In the genomic region with DNA sequence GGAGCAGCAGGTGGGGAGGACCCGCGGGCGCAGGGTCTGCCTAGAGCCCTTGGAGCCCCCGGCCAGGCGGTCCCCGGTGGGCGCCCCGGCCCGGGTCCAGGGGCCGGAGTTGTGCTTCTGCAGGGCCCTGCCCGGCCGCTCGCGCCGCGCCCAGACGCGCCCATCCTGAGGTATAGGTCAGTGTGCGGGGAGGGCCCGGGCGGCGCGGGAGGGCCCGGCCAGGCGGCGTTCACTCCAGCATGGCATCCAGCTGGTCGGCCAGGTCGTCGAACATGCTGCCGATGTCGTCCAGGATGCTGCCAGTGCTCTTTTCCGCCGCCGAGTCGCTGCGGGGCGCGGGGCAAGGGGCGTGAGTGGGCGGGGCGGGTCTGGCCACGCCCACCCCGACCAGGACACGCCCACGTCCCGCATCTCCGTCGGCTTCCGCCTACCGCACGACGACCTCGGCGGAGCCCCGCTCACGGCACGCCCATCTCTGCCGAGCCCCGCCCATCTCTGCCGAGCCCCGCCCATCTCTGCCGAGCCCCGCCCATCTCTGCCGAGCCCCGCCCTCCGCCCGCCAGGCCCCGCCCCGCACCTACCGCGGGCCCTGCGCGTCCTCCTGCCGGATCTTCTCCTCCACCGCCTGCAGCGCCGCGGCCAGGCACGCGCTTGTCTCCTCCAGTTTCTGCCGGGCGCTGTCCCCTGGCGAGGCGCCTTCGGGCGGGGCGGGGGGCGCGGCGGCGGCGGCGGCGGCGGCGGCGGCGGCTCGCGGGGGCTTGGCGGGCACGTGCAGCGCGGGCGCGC, we compare ENCODE assay signal across 10 cellular contexts. TPM values are rescaled to one million over a fixed set of nuclear protein-coding genes. Genes with fewer than 3 reads are reported as not detected.
DNase-seq lines count a peak whose midpoint lies in the region; ATAC-seq and TF ChIP-seq lines count a peak whose summit lies in the region.
"Had no signal": no experiment of that assay in that cellular context is flagged by ENCODE, and none has a peak within 500 bp of the region (broad histone marks: within the 10 kb centered on the region; RNA-seq: fewer than 3 reads in every experiment).

No MANE protein-coding gene starts in this region.

- H3K9me3 ChIP-seq in BE2C (no peaks in the 10 kb centered on the region), NT2/D1 (ENCODE audit: insufficient read depth, low read length) (no peaks in the 10 kb centered on the region)
- H3K9me3 ChIP-seq: SJSA1 had no signal

- no peak overlapping the region for H3K4me3 ChIP-seq in BE2C (ENCODE audit: low read depth, low read length)
- H3K4me3 ChIP-seq in NT2/D1 (ENCODE audit: insufficient read length, low read depth) = no peak overlapping the region
- H3K4me3 ChIP-seq: SJSA1 had no signal

- H3K9ac ChIP-seq in NT2/D1 (ENCODE audit: insufficient read length, low read depth) = no peak overlapping the region

- no peak for TF ChIP-seq CTCF in BE2C (IDR thresholded peaks at IDR 0.05; ENCODE audit: low read depth, low read length)

- peaks cover 51% of the 10 kb centered on the region for H3K36me3 ChIP-seq in BE2C
- H3K36me3 ChIP-seq in NT2/D1 (ENCODE audit: insufficient read depth, insufficient read length, low read length) = peaks cover 60% of the 10 kb centered on the region

- no peaks in the 10 kb centered on the region for H3K4me1 ChIP-seq in BE2C
- H3K4me1 ChIP-seq in NT2/D1 (ENCODE audit: insufficient read depth, insufficient read length) = peaks cover 17% of the 10 kb centered on the region
- H3K4me1 ChIP-seq: SJSA1 had no signal

- no peaks in the 10 kb centered on the region for H3K27me3 ChIP-seq in BE2C
- H3K27me3 ChIP-seq in NT2/D1 (ENCODE audit: insufficient read depth, insufficient read length) = no peaks in the 10 kb centered on the region
- H3K27me3 ChIP-seq: brain microvascular endothelial cell, SJSA1 had no signal

- ATAC-seq in HG02610 (IDR thresholded peaks at IDR 0.05; ENCODE audit: unreplicated experiment) = no peak

- peak; percentile 65 for DNase-seq in BE2C
- DNase-seq in NT2/D1 (ENCODE audit: low read depth, low spot score) = peak; percentile 71
- DNase-seq in amniotic epithelial cell (ENCODE audit: low read depth) = peak; percentile 13
- peak; percentile 46 to 82 for DNase-seq in lung microvascular endothelial cell (ENCODE audit: low read depth in 2 of 2)
- no peak for DNase-seq in NCI-H1092 (lab: John Stamatoyannopoulos, UW)
- DNase-seq in NCI-H1436 (lab: John Stamatoyannopoulos, UW) = no peak
- no peak for DNase-seq in epidermal melanocyte (ENCODE audit: insufficient read length, low spot score)
- DNase-seq: brain microvascular endothelial cell had no signal

RNA-seq across cellular contexts. Expression of a gene that starts 17.9 kb away (rescaled TPM):
- polyA plus RNA-seq in BE2C (2012; ENCODE audit: insufficient read depth, insufficient read length, low read depth) = 8.6 TPM
- under 0.01 TPM in 2 replicates for total RNA-seq in lung microvascular endothelial cell
- total RNA-seq: SJSA1 had no signal

RNA-seq across cellular contexts. Expression of a gene that starts 22.9 kb away (rescaled TPM):
- 126 TPM for polyA plus RNA-seq in BE2C (2012; ENCODE audit: insufficient read depth, insufficient read length, low read depth)
- 60.8 and 63.9 TPM in 2 replicates for total RNA-seq in lung microvascular endothelial cell

RNA-seq across cellular contexts. Expression of a gene that starts 26.7 kb away (rescaled TPM):
- 254 TPM for polyA plus RNA-seq in BE2C (2012; ENCODE audit: insufficient read depth, insufficient read length, low read depth)
- 13.5 and 13.7 TPM in 2 replicates for total RNA-seq in lung microvascular endothelial cell

RNA-seq across cellular contexts. Expression of a gene that starts 30.1 kb away (rescaled TPM):
- 9.1 TPM for polyA plus RNA-seq in BE2C (2012; ENCODE audit: insufficient read depth, insufficient read length, low read depth)
- 0.20 and 0.65 TPM in 2 replicates for total RNA-seq in lung microvascular endothelial cell

RNA-seq across cellular contexts. Expression of a gene that starts 32.1 kb away (rescaled TPM):
- polyA plus RNA-seq in BE2C (2012; ENCODE audit: insufficient read depth, insufficient read length, low read depth) = 17.1 TPM
- 0.44 and 2.2 TPM in 2 replicates for total RNA-seq in lung microvascular endothelial cell

Comparison
In these comparisons a context has a peak if more than half of its experiments do, and no peak if none do; other contexts are left out.
1. DNase-seq: peak in BE2C (single experiment), NT2/D1 (single experiment), amniotic epithelial cell (single experiment) and lung microvascular endothelial cell (2 of 2); none in NCI-H1092 (single experiment), NCI-H1436 (single experiment) and epidermal melanocyte (single experiment).